In the genomic region with DNA sequence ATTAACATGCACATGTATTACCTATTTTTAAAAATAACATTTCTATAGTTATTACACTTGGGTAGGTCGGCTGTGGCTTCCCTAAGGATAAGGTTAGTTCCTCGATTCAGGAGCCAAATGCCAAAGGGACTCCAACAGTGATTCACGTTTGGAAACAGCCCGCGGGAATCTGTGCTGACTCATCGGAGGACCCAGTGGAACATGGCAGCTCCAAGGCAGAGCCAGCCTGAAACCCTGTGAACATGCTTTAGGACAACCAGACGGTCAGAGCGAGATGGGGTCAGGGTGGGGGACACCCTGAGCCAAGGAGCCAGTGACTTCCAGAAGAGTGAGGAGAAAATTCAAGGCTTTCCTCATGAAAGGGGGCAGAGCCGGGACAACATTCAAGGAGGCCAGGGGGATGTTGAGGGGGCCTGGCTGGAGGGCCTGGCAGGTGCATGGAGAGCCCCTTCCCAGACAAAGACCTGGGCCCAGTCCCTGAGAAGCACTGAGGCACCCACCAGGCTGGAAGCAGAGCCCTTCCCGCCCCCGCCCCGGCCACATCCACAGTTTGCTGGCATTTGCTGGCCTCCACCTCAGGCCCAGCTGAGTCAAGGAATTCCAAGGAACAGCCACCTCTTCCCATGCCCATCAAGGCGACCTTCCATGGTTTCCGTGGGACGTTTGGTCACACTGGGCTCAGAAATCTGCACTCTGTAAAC, we compare ENCODE assay signal across 8 cellular contexts.
A peak's percentile ranks its signal among the peaks of the same experiment; 100 is the strongest.
DNase-seq lines count a peak whose midpoint lies in the region; ATAC-seq and TF ChIP-seq lines count a peak whose summit lies in the region.

No MANE protein-coding gene starts in this region.

- no peaks in the 10 kb centered on the region for H3K9me3 ChIP-seq in lower lobe of right lung
- no peaks in the 10 kb centered on the region for H3K9me3 ChIP-seq in tibial artery

- no peak for TF ChIP-seq CTCF in coronary artery (IDR thresholded peaks at IDR 0.05)
- no peak for TF ChIP-seq CTCF in lower lobe of right lung (IDR thresholded peaks at IDR 0.05)
- TF ChIP-seq CTCF in tibial artery (IDR thresholded peaks at IDR 0.05), result no peak

- ATAC-seq in lower lobe of right lung (peak in 1 of 2 donors; percentile 36), HG02759 (IDR thresholded peaks at IDR 0.05; ENCODE audit: unreplicated experiment) (no peak), GM21381 (IDR thresholded peaks at IDR 0.05; ENCODE audit: unreplicated experiment) (no peak)

- H3K4me1 ChIP-seq in lower lobe of right lung, result peaks cover 10% of the 10 kb centered on the region
- H3K4me1 ChIP-seq in tibial artery, result peaks cover 6 to 30% (median 18%) of the 10 kb centered on the region in 4 donors

- peak overlapping the region; percentile 56 for H3K4me3 ChIP-seq in coronary artery
- H3K4me3 ChIP-seq in lower lobe of right lung, result no peak overlapping the region
- no peak overlapping the region for H3K4me3 ChIP-seq in tibial artery

- DNase-seq in LHCN-M2 (ENCODE audit: low read depth) (peak; percentile 80), coronary artery (ENCODE audit: low spot score) (peak; percentile 89), lower lobe of right lung (no peak), tibial artery (peak; percentile 83 to 86), NCI-H82 treated with DMSO at 0.1 percent for 48 hours (lab: John Stamatoyannopoulos, UW; ENCODE audit: unreplicated experiment) (no peak), NK-92 (lab: John Stamatoyannopoulos, UW; ENCODE audit: unreplicated experiment) (no peak)

- H3K36me3 ChIP-seq in lower lobe of right lung (no peaks in the 10 kb centered on the region), tibial artery (no peaks in the 10 kb centered on the region)

- intact Hi-C loops in lower lobe of right lung (cut with DNase I), result no loop called here
- intact Hi-C loops in tibial artery (cut with DNase I; ENCODE audit: low total_unique reads), result loop anchor here (5.0 kb wide), 1 partner anchor 37 kb away; no protein-coding TSS in a partner anchor

- H3K27ac ChIP-seq in coronary artery (peak overlapping the region; percentile 82 to 97), lower lobe of right lung (peak overlapping the region; percentile 47), tibial artery (peak overlapping the region; percentile 77 to 80)

- H3K27me3 ChIP-seq in lower lobe of right lung (ENCODE audit: low read depth) (no peaks in the 10 kb centered on the region), tibial artery (no peaks in the 10 kb centered on the region)

Comparison
In these comparisons a context has a peak if more than half of its experiments do, and no peak if none do; other contexts are left out.
1. DNase-seq: peak in LHCN-M2 (single experiment), coronary artery (single experiment) and tibial artery (2 of 2); none in lower lobe of right lung (single experiment), NCI-H82 treated with DMSO at 0.1 percent for 48 hours (single experiment) and NK-92 (single experiment).
2. Peak in every context shown above with its lines, with median percentiles within 50 percentile points of each other: H3K27ac ChIP-seq.